ENCODE assay signal across 2 cellular contexts in genomic region chr6:99553888-99554287, GRCh38.
TF ChIP-seq lines count a peak whose summit lies in the region.

No MANE protein-coding gene starts in this region.

TF ChIP-seq in IMR-90, 13 proteins besides CTCF, POLR2A, EP300 and RAD21:
- no peak for TF ChIP-seq RFX5 (IDR thresholded peaks at IDR 0.05; ENCODE audit: low read depth, low read length)
- TF ChIP-seq MAFK (IDR thresholded peaks at IDR 0.05; ENCODE audit: low read depth, low read length) = peak; percentile 53; the same call in 1 of the 2 replicates

TF ChIP-seq in K562, 482 proteins besides CTCF, POLR2A, EP300 and RAD21:
- no peak for TF ChIP-seq ZNF398 (CRISPR knock-in tag; IDR thresholded peaks at IDR 0.05)
- peak; percentile 30; the same call in 1 of the 2 replicates for TF ChIP-seq C11orf30 (IDR thresholded peaks at IDR 0.05; ENCODE audit: low read depth)
- TF ChIP-seq ZNF316 (IDR thresholded peaks at IDR 0.05) = peak; percentile 53
- TF ChIP-seq ZNF830 (CRISPR knock-in tag; IDR thresholded peaks at IDR 0.05) = no peak
